Comparison of ENCODE assay signal across 17 cellular contexts in genomic region chr17:32191306-32191705, GRCh38. TPM values are rescaled to one million over a fixed set of nuclear protein-coding genes. Genes with fewer than 3 reads are reported as not detected.
DNase-seq lines count a peak whose midpoint lies in the region; ATAC-seq and TF ChIP-seq lines count a peak whose summit lies in the region.
"Had no signal": no experiment of that assay in that cellular context is flagged by ENCODE, and none has a peak within 500 bp of the region (broad histone marks: within the 10 kb centered on the region; RNA-seq: fewer than 3 reads in every experiment).

No MANE protein-coding gene starts in this region.

- peak overlapping the region; percentile 65 for H3K27ac ChIP-seq in GM23248
- H3K27ac ChIP-seq in SK-N-SH (ENCODE audit: low read depth in 2 of 2, low read length in 1 of 2) = peak overlapping the region in 1 of 2 experiments; percentile 92; a peak in 3 of 4 replicates
- no peak overlapping the region for H3K27ac ChIP-seq in WERI-Rb-1
- H3K27ac ChIP-seq: HL-60 had no signal

- peaks cover 24% of the 10 kb centered on the region for H3F3A ChIP-seq in GM23248 (ENCODE audit: insufficient read depth)
- peaks cover 42% of the 10 kb centered on the region for H3F3A ChIP-seq in SK-N-SH (replicated peaks; ENCODE audit: insufficient read depth)

- peak overlapping the region; percentile 33; the same call in 1 of the 2 replicates for H3K9ac ChIP-seq in GM23248
- peak overlapping the region; percentile 58; the same call in 1 of the 2 replicates for H3K9ac ChIP-seq in SK-N-SH

- H3K4me2 ChIP-seq in GM23248 (ENCODE audit: unreplicated experiment) (peak overlapping the region; percentile 53), SK-N-SH (peak overlapping the region; percentile 60; the same call in 1 of the 2 replicates)

- H4K20me1 ChIP-seq in GM23248 (ENCODE audit: insufficient read depth) (no peaks in the 10 kb centered on the region), SK-N-SH (ENCODE audit: insufficient read depth) (no peaks in the 10 kb centered on the region)

- no peak for TF ChIP-seq RAD21 in SK-N-SH (IDR thresholded peaks at IDR 0.05; ENCODE audit: low read length)

- peak; percentile 73 for DNase-seq in GM23248
- DNase-seq in SK-N-SH = no peak
- DNase-seq in fibroblast of peridontal ligament (ENCODE audit: extremely low read depth) = peak; percentile 74
- DNase-seq in globus pallidus (ENCODE audit: low spot score) = no peak
- DNase-seq in WERI-Rb-1 = no peak
- no peak for DNase-seq in AML-193 (lab: John Stamatoyannopoulos, UW)
- DNase-seq: activated B cell treated with CpG ODN at 0.5 μM for 24 hours; activated naive CD8-positive, alpha-beta T cell treated with anti-CD3 and anti-CD28 coated beads, Interleukin-2, amount 10 ng/mL, durations not matched to agents 7 days and 5 days; effector memory CD4-positive, alpha-beta T cell; KBM-7; left cardiac atrium; NCI-H1048; NCI-H2081; NCI-H510A; SHP77 treated with DMSO at 0.1 percent for 48 hours had no signal

- H3K4me3 ChIP-seq in GM23248 (peak overlapping the region; percentile 22; the same call in 1 of the 2 replicates), SK-N-SH (ENCODE audit: low read depth in 2 of 2, low read length in 1 of 2) (no peak overlapping the region), WERI-Rb-1 (ENCODE audit: low read depth, low read length) (no peak overlapping the region)

- H3K9me3 ChIP-seq in GM23248 (ENCODE audit: low read depth) = no peaks in the 10 kb centered on the region
- no peaks in the 10 kb centered on the region for H3K9me3 ChIP-seq in SK-N-SH
- H3K9me3 ChIP-seq in WERI-Rb-1 (ENCODE audit: severe bottlenecking) = no peaks in the 10 kb centered on the region

- no peak for TF ChIP-seq CTCF in SK-N-SH (IDR thresholded peaks at IDR 0.05)
- TF ChIP-seq CTCF in WERI-Rb-1 (IDR thresholded peaks at IDR 0.05; ENCODE audit: low read depth, low read length) = no peak

- no peaks in the 10 kb centered on the region for H3K27me3 ChIP-seq in GM23248 (replicated peaks; ENCODE audit: insufficient read depth)
- H3K27me3 ChIP-seq in SK-N-SH (ENCODE audit: insufficient read depth) = no peaks in the 10 kb centered on the region
- no peaks in the 10 kb centered on the region for H3K27me3 ChIP-seq in WERI-Rb-1 (ENCODE audit: insufficient read depth, low read depth, severe bottlenecking)

- H3K79me2 ChIP-seq in GM23248 (ENCODE audit: insufficient read depth) (no peaks in the 10 kb centered on the region), SK-N-SH (ENCODE audit: insufficient read depth) (no peaks in the 10 kb centered on the region; the same call in 1 of the 2 replicates)

- H3K36me3 ChIP-seq in GM23248 (ENCODE audit: low read depth) = 0 out of 2 replicates have a peak, but pooled peaks cover 11% of the 10 kb centered on the region
- H3K36me3 ChIP-seq in SK-N-SH (replicated peaks in 1 of 2; ENCODE audit: control insufficient read depth in 1 of 2, insufficient read depth in 2 of 2, low read length in 1 of 2) = peaks cover 19 to 38% of the 10 kb centered on the region in 2 experiments
- H3K36me3 ChIP-seq in WERI-Rb-1 = peaks cover 38% of the 10 kb centered on the region

- ATAC-seq in HG03196 (IDR thresholded peaks at IDR 0.05; ENCODE audit: unreplicated experiment) = no peak
- ATAC-seq: left cardiac atrium had no signal

- CTCF ChIA-PET in SK-N-SH (lab: Yijun Ruan, JAX) = interaction anchor here (0.8 to 1.4 kb wide), 2 partner anchors 13 to 33 kb away, joined by 3 read pairs; no protein-coding TSS in a partner anchor

- H3K9me2 ChIP-seq in GM23248 (ENCODE audit: insufficient read depth) (no peaks in the 10 kb centered on the region), SK-N-SH (no peaks in the 10 kb centered on the region)

- POLR2A ChIA-PET in SK-N-SH (lab: Yijun Ruan, JAX) = no interaction called here

- peaks cover 23% of the 10 kb centered on the region for H3K4me1 ChIP-seq in GM23248 (ENCODE audit: insufficient read depth)
- H3K4me1 ChIP-seq in SK-N-SH (ENCODE audit: control insufficient read depth in 1 of 2, insufficient read depth in 2 of 2, low read depth in 1 of 2, low read length in 1 of 2) = peaks cover 0 to 13% of the 10 kb centered on the region in 2 experiments; a peak in 2 of 4 replicates

- in situ Hi-C loops in GM23248 (cut with MboI) = no loop called here

- TF ChIP-seq EP300 in SK-N-SH (IDR thresholded peaks at IDR 0.05; ENCODE audit: borderline replicate concordance in 1 of 2, low read depth in 1 of 2, low read length in 1 of 2) = no peak

- H2AFZ ChIP-seq in GM23248 (no peak overlapping the region), SK-N-SH (ENCODE audit: low read depth) (no peak overlapping the region)

TF ChIP-seq in SK-N-SH, 30 proteins besides CTCF, POLR2A, EP300 and RAD21:
- TF ChIP-seq FOSL2 (IDR thresholded peaks at IDR 0.05; ENCODE audit: borderline replicate concordance, low read depth) (peak; percentile 55; the same call in 1 of the 2 replicates), MEF2A (IDR thresholded peaks at IDR 0.05; ENCODE audit: borderline replicate concordance, low read depth) (peak; percentile 54; the same call in 1 of the 2 replicates), PBX3 (IDR thresholded peaks at IDR 0.05) (peak; percentile 55; the same call in 1 of the 2 replicates), TCF12 (IDR thresholded peaks at IDR 0.05) (peak; percentile 44), NRF1 (IDR thresholded peaks at IDR 0.05; ENCODE audit: low read depth, low read length) (no peak), JUND (IDR thresholded peaks at IDR 0.05) (peak; percentile 60), MXI1 (IDR thresholded peaks at IDR 0.05; ENCODE audit: low read depth, low read length) (no peak), TEAD4 (IDR thresholded peaks at IDR 0.05; ENCODE audit: borderline replicate concordance, insufficient read depth) (no peak)

RNA-seq across cellular contexts. Expression of gene RHOT1, which starts 49.0 kb away (rescaled TPM):
- 31.9 and 54.9 TPM in 2 replicates for total RNA-seq in GM23248 (2014; rRNA removed; shearing (Covaris generic))
- polyA plus RNA-seq in GM23248 (2016; fragmentation: Nextera tagmentation; extraction: Ambion mirVana) (25.2 and 26.9 TPM in 2 replicates), SK-N-SH (2012; rRNA removed) (25.0 and 36.1 TPM in 2 replicates)
- 39.7 and 42.9 TPM in 2 replicates for polyA plus RNA-seq in SK-N-SH (2012; cell fraction: cytosol; rRNA removed)
- polyA plus RNA-seq in SK-N-SH (2012; cell fraction: nucleus; rRNA removed) = 11.5 and 30.5 TPM in 2 replicates

Comparison
In these comparisons a context has a peak if more than half of its experiments do, and no peak if none do; other contexts are left out.
1. DNase-seq: peak in GM23248 (single experiment) and fibroblast of peridontal ligament (single experiment); none in SK-N-SH (single experiment), globus pallidus (single experiment), WERI-Rb-1 (single experiment) and AML-193 (0 of 2).